Comparison of ENCODE assay signal across 17 cellular contexts in genomic region chr15:71627604-71628003, GRCh38.
"Had no signal": no experiment of that assay in that cellular context is flagged by ENCODE, and none has a peak within 500 bp of the region (broad histone marks: within the 10 kb centered on the region; RNA-seq: fewer than 3 reads in every experiment).

No MANE protein-coding gene starts in this region.

- H3K36me3 ChIP-seq: ascending aorta, brain microvascular endothelial cell, gastroesophageal sphincter, heart left ventricle, right atrium auricular region, vagina had no signal

- H3K27me3 ChIP-seq: ascending aorta, brain microvascular endothelial cell, gastroesophageal sphincter, heart left ventricle, right atrium auricular region, vagina had no signal

- H3K27ac ChIP-seq: ascending aorta, brain microvascular endothelial cell, gastroesophageal sphincter, heart left ventricle, psoas muscle, right atrium auricular region, vagina had no signal

- H3K4me1 ChIP-seq: psoas muscle had no signal

- DNase-seq: activated CD8-positive, alpha-beta memory T cell treated with anti-CD3 and anti-CD28 coated beads for 24 hours; activated CD8-positive, alpha-beta memory T cell treated with anti-CD3 and anti-CD28 coated beads, Interleukin-2, amount 50 U/mL, for 4 hours; activated T-cell treated with anti-CD3 and anti-CD28 coated beads, Interleukin-2, amount 50 U/mL, for 24 hours; brain microvascular endothelial cell; caudate nucleus; effector CD4-positive, alpha-beta T cell; heart left ventricle; left ventricle myocardium superior; midbrain; natural killer cell; psoas muscle had no signal

- ATAC-seq: activated T-helper 17 cell treated with anti-CD3 and anti-CD28 coated beads, Interleukin-2, amount 50 U/mL, for 72 hours; gastroesophageal sphincter; heart left ventricle; left ventricle myocardium superior; natural killer cell; psoas muscle; stimulated activated effector memory CD8-positive, alpha-beta T cell treated with anti-CD3 and anti-CD28 coated beads, Interleukin-12 subunit alpha, Interleukin-12 subunit beta, amount 100 ng/mL, for 72 hours had no signal

- H3K9me3 ChIP-seq: ascending aorta, gastroesophageal sphincter, heart left ventricle, psoas muscle, right atrium auricular region, vagina had no signal

- H3K4me3 ChIP-seq: ascending aorta, gastroesophageal sphincter, heart left ventricle, psoas muscle, right atrium auricular region, vagina had no signal
